ENCODE assay signal across 1 cellular context in genomic region chr4:637536-637935, GRCh38.
TF ChIP-seq lines count a peak whose summit lies in the region.

No MANE protein-coding gene starts in this region.

TF ChIP-seq in HepG2, 621 proteins besides CTCF, POLR2A, EP300 and RAD21:
- TF ChIP-seq ZSCAN29 (CRISPR knock-in tag; conservative IDR thresholded peaks at IDR 0.05) (no peak), KAT8 (CRISPR knock-in tag; IDR thresholded peaks at IDR 0.05) (no peak), ZNF740 (CRISPR knock-in tag; IDR thresholded peaks at IDR 0.05) (no peak), ZNF850 (CRISPR knock-in tag; conservative IDR thresholded peaks at IDR 0.05) (no peak), ZC3H4 (CRISPR knock-in tag; IDR thresholded peaks at IDR 0.05; ENCODE audit: borderline replicate concordance) (no peak), ZBED4 (CRISPR knock-in tag; IDR thresholded peaks at IDR 0.05; ENCODE audit: borderline replicate concordance) (no peak), ZFAT (CRISPR knock-in tag; conservative IDR thresholded peaks at IDR 0.05) (no peak), IKZF1 (IDR thresholded peaks at IDR 0.05) (no peak), MEIS2 (CRISPR knock-in tag; IDR thresholded peaks at IDR 0.05) (no peak), GATAD1 (CRISPR knock-in tag; IDR thresholded peaks at IDR 0.05) (no peak), SIX1 (CRISPR knock-in tag; IDR thresholded peaks at IDR 0.05; ENCODE audit: borderline replicate concordance) (no peak), TEAD3 (CRISPR knock-in tag; optimal IDR thresholded peaks at IDR 0.05; ENCODE audit: borderline replicate concordance) (no peak), DRAP1 (CRISPR knock-in tag; IDR thresholded peaks at IDR 0.05) (no peak), ZBTB33 (CRISPR knock-in tag; IDR thresholded peaks at IDR 0.05) (no peak), ZNF7 (CRISPR knock-in tag; IDR thresholded peaks at IDR 0.05) (no peak), DDIT3 (CRISPR knock-in tag; IDR thresholded peaks at IDR 0.05) (no peak)
